10 cellular contexts compared by ENCODE assay signal in the genomic region with DNA sequence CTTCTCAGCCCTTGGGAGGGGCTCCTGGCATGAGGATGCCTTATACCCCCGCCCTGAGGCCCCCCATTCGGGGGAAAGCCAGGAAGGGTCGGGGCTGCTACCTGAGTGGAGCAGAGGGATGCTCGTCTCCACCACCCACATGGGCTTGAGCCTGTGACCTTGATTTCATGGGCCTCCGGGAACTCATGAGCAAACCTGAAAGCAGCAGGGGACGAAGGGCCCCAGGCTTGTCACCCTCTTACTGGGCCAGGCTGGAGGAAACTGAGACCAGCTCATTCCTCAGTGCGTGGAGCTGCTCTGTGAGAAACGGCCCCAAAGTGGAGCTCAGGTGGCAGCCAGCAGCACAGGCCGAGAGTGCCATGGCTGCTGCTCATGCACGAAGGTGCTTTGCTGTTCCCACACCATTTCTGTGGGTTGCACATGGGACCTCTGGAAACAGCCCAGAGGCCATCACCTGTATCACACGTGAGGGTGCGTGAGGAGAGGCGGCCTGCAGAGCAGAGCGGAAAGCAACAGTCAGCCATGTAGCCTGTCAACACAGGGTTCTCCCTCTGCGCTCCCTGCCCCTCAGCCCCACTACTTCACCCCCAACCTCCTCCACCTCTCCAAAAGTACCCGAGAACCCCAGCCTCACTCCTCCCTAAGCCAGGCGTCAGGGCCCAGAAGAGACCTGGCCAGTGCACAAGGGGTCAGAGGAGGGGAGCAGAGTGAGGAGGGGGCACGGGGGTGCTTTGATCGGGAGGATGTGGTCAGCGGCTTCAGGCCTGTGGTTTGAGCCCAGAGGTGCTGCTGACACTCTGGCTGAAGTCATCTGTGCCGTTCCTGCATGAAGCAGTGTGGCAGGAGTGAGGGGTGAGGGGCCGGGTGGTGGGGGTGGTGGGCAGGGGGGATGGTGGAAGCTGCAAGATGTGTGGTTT. TPM values are rescaled to one million over a fixed set of nuclear protein-coding genes. Genes with fewer than 3 reads are reported as not detected.
DNase-seq lines count a peak whose midpoint lies in the region; ATAC-seq and TF ChIP-seq lines count a peak whose summit lies in the region.
"Had no signal": no experiment of that assay in that cellular context is flagged by ENCODE, and none has a peak within 500 bp of the region (broad histone marks: within the 10 kb centered on the region; RNA-seq: fewer than 3 reads in every experiment).

No MANE protein-coding gene starts in this region.

- H3K27ac ChIP-seq in BLaER1 treated with 17β-estradiol and CSF1 and Interleukin-3, amounts not matched to agents 10 nM and 100 nM: peak overlapping the region in 1 of 11 experiments; percentile 7; a peak in 1 of 22 replicates
- H3K27ac ChIP-seq in ascending aorta: no peak overlapping the region

- H3K4me1 Mint-ChIP-seq in chondrocyte (ENCODE audit: low read depth): peaks cover 3% of the 10 kb centered on the region

- peaks cover 9 to 19% (median 13%) of the 10 kb centered on the region in 11 experiments; a peak in 21 of 22 replicates for H3K9me3 ChIP-seq in BLaER1 treated with 17β-estradiol and CSF1 and Interleukin-3, amounts not matched to agents 10 nM and 100 nM (replicated peaks in 1 of 11)
- no peaks in the 10 kb centered on the region for H3K9me3 ChIP-seq in ascending aorta

- H3K36me3 ChIP-seq in BLaER1 treated with 17β-estradiol and CSF1 and Interleukin-3, amounts not matched to agents 10 nM and 100 nM: no peaks in the 10 kb centered on the region
- no peaks in the 10 kb centered on the region for H3K36me3 ChIP-seq in ascending aorta

- H3K4me2 ChIP-seq in BLaER1 treated with 17β-estradiol and CSF1 and Interleukin-3, amounts not matched to agents 10 nM and 100 nM: peak overlapping the region; percentile 47 to 74 (median 63)

- H4K20me1 ChIP-seq in BLaER1 treated with 17β-estradiol and CSF1 and Interleukin-3, amounts not matched to agents 10 nM and 100 nM: no peaks in the 10 kb centered on the region

- H3K36me3 Mint-ChIP-seq in chondrocyte (ENCODE audit: low read depth): no peaks in the 10 kb centered on the region

- no peak overlapping the region for H3K4me3 Mint-ChIP-seq in chondrocyte (ENCODE audit: unreplicated experiment)

- TF ChIP-seq CTCF in chondrocyte (IDR thresholded peaks at IDR 0.05) (no peak), ascending aorta (IDR thresholded peaks at IDR 0.05) (no peak)

- intact Hi-C loops in ascending aorta (cut with DNase I): no loop called here

- H3K27ac Mint-ChIP-seq in chondrocyte (ENCODE audit: unreplicated experiment): no peak overlapping the region

- ATAC-seq in GM19351 (IDR thresholded peaks at IDR 0.05; ENCODE audit: unreplicated experiment): peak; percentile 40
- peak; percentile 37 for ATAC-seq in HG03521 (IDR thresholded peaks at IDR 0.05; ENCODE audit: unreplicated experiment)

- no peaks in the 10 kb centered on the region for H3K27me3 ChIP-seq in BLaER1 treated with 17β-estradiol and CSF1 and Interleukin-3, amounts not matched to agents 10 nM and 100 nM
- H3K27me3 ChIP-seq in ascending aorta: no peaks in the 10 kb centered on the region

- H3K9ac ChIP-seq in BLaER1 treated with 17β-estradiol and CSF1 and Interleukin-3, amounts not matched to agents 10 nM and 100 nM: peak overlapping the region in 3 of 11 experiments; percentile 9 to 40 (median 35); a peak in 4 of 22 replicates

- no peak overlapping the region for H3K4me3 ChIP-seq in BLaER1 treated with 17β-estradiol and CSF1 and Interleukin-3, amounts not matched to agents 10 nM and 100 nM
- no peak overlapping the region for H3K4me3 ChIP-seq in ascending aorta

- DNase-seq in chondrocyte (ENCODE audit: low spot score) (peak; percentile 55), ascending aorta (ENCODE audit: low spot score in 2 of 2) (no peak), NCI-H526 treated with DMSO at 0.1 percent for 48 hours (lab: John Stamatoyannopoulos, UW) (no peak), mucosa of gallbladder (ENCODE audit: low spot score) (no peak), occipital lobe (lab: John Stamatoyannopoulos, UW) (no peak)
- DNase-seq: NCI-H1092 treated with DMSO at 0.1 percent for 48 hours had no signal

- peaks cover 21 to 62% (median 52%) of the 10 kb centered on the region in 10 experiments for H3K4me1 ChIP-seq in BLaER1 treated with 17β-estradiol and CSF1 and Interleukin-3, amounts not matched to agents 10 nM and 100 nM
- H3K4me1 ChIP-seq in ascending aorta: peaks cover 0 to 9% of the 10 kb centered on the region in 2 donors

- H3K27me3 Mint-ChIP-seq in chondrocyte (ENCODE audit: low read depth): peaks cover 17% of the 10 kb centered on the region

- H3K9me3 Mint-ChIP-seq in chondrocyte (ENCODE audit: low read depth): no peaks in the 10 kb centered on the region

RNA-seq across cellular contexts. Expression of a gene that starts 14.2 kb away (rescaled TPM):
- total RNA-seq in chondrocyte (0.37 TPM in 1 of 3 replicates, not detected in the others), ascending aorta (0.96 TPM), mucosa of gallbladder (6.0 TPM), occipital lobe (not detected)
- total RNA-seq: Daoy had no signal

RNA-seq across cellular contexts. Expression of a gene that starts 24.2 kb away (rescaled TPM):
- total RNA-seq in chondrocyte: 11.3 to 27.7 TPM (median 14.6 TPM) in 3 replicates
- 4.6 TPM for total RNA-seq in ascending aorta
- 7.2 TPM for total RNA-seq in mucosa of gallbladder
- total RNA-seq in occipital lobe: 5.3 TPM

RNA-seq across cellular contexts. Expression of a gene that starts 48.4 kb away (rescaled TPM):
- not detected in 3 replicates for total RNA-seq in chondrocyte
- total RNA-seq in ascending aorta: not detected
- total RNA-seq in mucosa of gallbladder: 0.06 TPM
- not detected for total RNA-seq in occipital lobe
- total RNA-seq: Daoy had no signal

RNA-seq across cellular contexts. Expression of a gene that starts 54.4 kb away (rescaled TPM):
- total RNA-seq in chondrocyte: not detected in 3 replicates
- not detected for total RNA-seq in ascending aorta
- 9.2 TPM for total RNA-seq in mucosa of gallbladder
- not detected for total RNA-seq in occipital lobe
- total RNA-seq: Daoy had no signal
